Comparison of ENCODE assay signal across 1 cellular context in genomic region chr3:37993811-37994638, GRCh38.
TF ChIP-seq lines count a peak whose summit lies in the region.

No MANE protein-coding gene starts in this region.

TF ChIP-seq in GM12878, 131 proteins besides CTCF, POLR2A, EP300 and RAD21 (continued from another document and continues in another):
- TF ChIP-seq, protein P1, sequence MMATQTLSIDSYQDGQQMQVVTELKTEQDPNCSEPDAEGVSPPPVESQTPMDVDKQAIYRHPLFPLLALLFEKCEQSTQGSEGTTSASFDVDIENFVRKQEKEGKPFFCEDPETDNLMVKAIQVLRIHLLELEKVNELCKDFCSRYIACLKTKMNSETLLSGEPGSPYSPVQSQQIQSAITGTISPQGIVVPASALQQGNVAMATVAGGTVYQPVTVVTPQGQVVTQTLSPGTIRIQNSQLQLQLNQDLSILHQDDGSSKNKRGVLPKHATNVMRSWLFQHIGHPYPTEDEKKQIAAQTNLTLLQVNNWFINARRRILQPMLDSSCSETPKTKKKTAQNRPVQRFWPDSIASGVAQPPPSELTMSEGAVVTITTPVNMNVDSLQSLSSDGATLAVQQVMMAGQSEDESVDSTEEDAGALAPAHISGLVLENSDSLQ (IDR thresholded peaks at IDR 0.05), result no peak
- TF ChIP-seq EED (IDR thresholded peaks at IDR 0.05; ENCODE audit: low read depth), result 0 out of 2 replicates have a peak, but pooled peaks have one; percentile 50
- TF ChIP-seq STAT3 (IDR thresholded peaks at IDR 0.05; ENCODE audit: low read depth, low read length), result no peak
- peak; percentile 87 for TF ChIP-seq GATAD2B (conservative IDR thresholded peaks at IDR 0.05; ENCODE audit: low read depth)
- TF ChIP-seq EGR1 (IDR thresholded peaks at IDR 0.05; ENCODE audit: borderline replicate concordance in 1 of 2, low read depth in 2 of 2, low read length in 2 of 2), result peak; percentile 67 to 97
- TF ChIP-seq, protein P2, sequence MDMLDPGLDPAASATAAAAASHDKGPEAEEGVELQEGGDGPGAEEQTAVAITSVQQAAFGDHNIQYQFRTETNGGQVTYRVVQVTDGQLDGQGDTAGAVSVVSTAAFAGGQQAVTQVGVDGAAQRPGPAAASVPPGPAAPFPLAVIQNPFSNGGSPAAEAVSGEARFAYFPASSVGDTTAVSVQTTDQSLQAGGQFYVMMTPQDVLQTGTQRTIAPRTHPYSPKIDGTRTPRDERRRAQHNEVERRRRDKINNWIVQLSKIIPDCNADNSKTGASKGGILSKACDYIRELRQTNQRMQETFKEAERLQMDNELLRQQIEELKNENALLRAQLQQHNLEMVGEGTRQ (IDR thresholded peaks at IDR 0.05; ENCODE audit: borderline replicate concordance, low read depth, low read length), result no peak; the same call in 1 of the 2 replicates
- 0 out of 4 replicates have a peak, but pooled peaks of 1 of the 2 experiments have one; percentile 19 for TF ChIP-seq SRF (IDR thresholded peaks at IDR 0.05; ENCODE audit: low read depth in 2 of 2, low read length in 2 of 2)
- no peak for TF ChIP-seq NRF1 (conservative IDR thresholded peaks at IDR 0.05; ENCODE audit: low read depth, low read length)
- TF ChIP-seq RELB (IDR thresholded peaks at IDR 0.05; ENCODE audit: low read depth), result peak; percentile 77
- no peak for TF ChIP-seq SUPT20H (IDR thresholded peaks at IDR 0.05; ENCODE audit: borderline replicate concordance, control insufficient read depth, low read depth, low read length)
- TF ChIP-seq RAD51 (IDR thresholded peaks at IDR 0.05), result peak; percentile 33; the same call in 1 of the 2 replicates
- no peak for TF ChIP-seq CBX5 (IDR thresholded peaks at IDR 0.05; ENCODE audit: low read depth)
- peak; percentile 63 for TF ChIP-seq USF1 (IDR thresholded peaks at IDR 0.05; ENCODE audit: borderline replicate concordance, extremely low read length, insufficient read depth, low read depth, low read length)
- no peak for TF ChIP-seq SP1 (IDR thresholded peaks at IDR 0.05; ENCODE audit: low read depth, low read length)
- peak; percentile 51; the same call in 1 of the 3 replicates for TF ChIP-seq POU2F2 (IDR thresholded peaks at IDR 0.05; ENCODE audit: borderline replicate concordance, low read depth, low read length)
- peak; percentile 81 for TF ChIP-seq TAF1 (IDR thresholded peaks at IDR 0.05; ENCODE audit: borderline replicate concordance, low read depth, low read length)
- no peak for TF ChIP-seq ZZZ3 (IDR thresholded peaks at IDR 0.05; ENCODE audit: control insufficient read depth, insufficient read length, low read depth)
- no peak for TF ChIP-seq IRF3 (IDR thresholded peaks at IDR 0.05)
- TF ChIP-seq, protein P3, sequence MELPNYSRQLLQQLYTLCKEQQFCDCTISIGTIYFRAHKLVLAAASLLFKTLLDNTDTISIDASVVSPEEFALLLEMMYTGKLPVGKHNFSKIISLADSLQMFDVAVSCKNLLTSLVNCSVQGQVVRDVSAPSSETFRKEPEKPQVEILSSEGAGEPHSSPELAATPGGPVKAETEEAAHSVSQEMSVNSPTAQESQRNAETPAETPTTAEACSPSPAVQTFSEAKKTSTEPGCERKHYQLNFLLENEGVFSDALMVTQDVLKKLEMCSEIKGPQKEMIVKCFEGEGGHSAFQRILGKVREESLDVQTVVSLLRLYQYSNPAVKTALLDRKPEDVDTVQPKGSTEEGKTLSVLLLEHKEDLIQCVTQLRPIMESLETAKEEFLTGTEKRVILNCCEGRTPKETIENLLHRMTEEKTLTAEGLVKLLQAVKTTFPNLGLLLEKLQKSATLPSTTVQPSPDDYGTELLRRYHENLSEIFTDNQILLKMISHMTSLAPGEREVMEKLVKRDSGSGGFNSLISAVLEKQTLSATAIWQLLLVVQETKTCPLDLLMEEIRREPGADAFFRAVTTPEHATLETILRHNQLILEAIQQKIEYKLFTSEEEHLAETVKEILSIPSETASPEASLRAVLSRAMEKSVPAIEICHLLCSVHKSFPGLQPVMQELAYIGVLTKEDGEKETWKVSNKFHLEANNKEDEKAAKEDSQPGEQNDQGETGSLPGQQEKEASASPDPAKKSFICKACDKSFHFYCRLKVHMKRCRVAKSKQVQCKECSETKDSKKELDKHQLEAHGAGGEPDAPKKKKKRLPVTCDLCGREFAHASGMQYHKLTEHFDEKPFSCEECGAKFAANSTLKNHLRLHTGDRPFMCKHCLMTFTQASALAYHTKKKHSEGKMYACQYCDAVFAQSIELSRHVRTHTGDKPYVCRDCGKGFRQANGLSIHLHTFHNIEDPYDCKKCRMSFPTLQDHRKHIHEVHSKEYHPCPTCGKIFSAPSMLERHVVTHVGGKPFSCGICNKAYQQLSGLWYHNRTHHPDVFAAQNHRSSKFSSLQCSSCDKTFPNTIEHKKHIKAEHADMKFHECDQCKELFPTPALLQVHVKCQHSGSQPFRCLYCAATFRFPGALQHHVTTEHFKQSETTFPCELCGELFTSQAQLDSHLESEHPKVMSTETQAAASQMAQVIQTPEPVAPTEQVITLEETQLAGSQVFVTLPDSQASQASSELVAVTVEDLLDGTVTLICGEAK (IDR thresholded peaks at IDR 0.05; ENCODE audit: borderline replicate concordance), result peak; percentile 83
- peak; percentile 40; the same call in 1 of the 2 replicates for TF ChIP-seq CREB1 (IDR thresholded peaks at IDR 0.05; ENCODE audit: low read depth)
- TF ChIP-seq NR2C1 (IDR thresholded peaks at IDR 0.05), result no peak
- no peak for TF ChIP-seq ASH2L (IDR thresholded peaks at IDR 0.05; ENCODE audit: borderline replicate concordance, low read depth)
- no peak for TF ChIP-seq PAX8 (IDR thresholded peaks at IDR 0.05)
- no peak for TF ChIP-seq HSF1 (IDR thresholded peaks at IDR 0.05; ENCODE audit: low read depth, low read length)
- TF ChIP-seq, protein P4, sequence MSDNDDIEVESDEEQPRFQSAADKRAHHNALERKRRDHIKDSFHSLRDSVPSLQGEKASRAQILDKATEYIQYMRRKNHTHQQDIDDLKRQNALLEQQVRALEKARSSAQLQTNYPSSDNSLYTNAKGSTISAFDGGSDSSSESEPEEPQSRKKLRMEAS (IDR thresholded peaks at IDR 0.05; ENCODE audit: low read depth, low read length), result peak; percentile 85
- TF ChIP-seq ZNF217 (IDR thresholded peaks at IDR 0.05), result no peak
- TF ChIP-seq, protein P5, sequence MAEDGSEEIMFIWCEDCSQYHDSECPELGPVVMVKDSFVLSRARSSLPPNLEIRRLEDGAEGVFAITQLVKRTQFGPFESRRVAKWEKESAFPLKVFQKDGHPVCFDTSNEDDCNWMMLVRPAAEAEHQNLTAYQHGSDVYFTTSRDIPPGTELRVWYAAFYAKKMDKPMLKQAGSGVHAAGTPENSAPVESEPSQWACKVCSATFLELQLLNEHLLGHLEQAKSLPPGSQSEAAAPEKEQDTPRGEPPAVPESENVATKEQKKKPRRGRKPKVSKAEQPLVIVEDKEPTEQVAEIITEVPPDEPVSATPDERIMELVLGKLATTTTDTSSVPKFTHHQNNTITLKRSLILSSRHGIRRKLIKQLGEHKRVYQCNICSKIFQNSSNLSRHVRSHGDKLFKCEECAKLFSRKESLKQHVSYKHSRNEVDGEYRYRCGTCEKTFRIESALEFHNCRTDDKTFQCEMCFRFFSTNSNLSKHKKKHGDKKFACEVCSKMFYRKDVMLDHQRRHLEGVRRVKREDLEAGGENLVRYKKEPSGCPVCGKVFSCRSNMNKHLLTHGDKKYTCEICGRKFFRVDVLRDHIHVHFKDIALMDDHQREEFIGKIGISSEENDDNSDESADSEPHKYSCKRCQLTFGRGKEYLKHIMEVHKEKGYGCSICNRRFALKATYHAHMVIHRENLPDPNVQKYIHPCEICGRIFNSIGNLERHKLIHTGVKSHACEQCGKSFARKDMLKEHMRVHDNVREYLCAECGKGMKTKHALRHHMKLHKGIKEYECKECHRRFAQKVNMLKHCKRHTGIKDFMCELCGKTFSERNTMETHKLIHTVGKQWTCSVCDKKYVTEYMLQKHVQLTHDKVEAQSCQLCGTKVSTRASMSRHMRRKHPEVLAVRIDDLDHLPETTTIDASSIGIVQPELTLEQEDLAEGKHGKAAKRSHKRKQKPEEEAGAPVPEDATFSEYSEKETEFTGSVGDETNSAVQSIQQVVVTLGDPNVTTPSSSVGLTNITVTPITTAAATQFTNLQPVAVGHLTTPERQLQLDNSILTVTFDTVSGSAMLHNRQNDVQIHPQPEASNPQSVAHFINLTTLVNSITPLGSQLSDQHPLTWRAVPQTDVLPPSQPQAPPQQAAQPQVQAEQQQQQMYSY (CRISPR knock-in tag; IDR thresholded peaks at IDR 0.05), result no peak
- peak; percentile 45; the same call in 1 of the 2 replicates for TF ChIP-seq YY1 (IDR thresholded peaks at IDR 0.05; ENCODE audit: low read depth, low read length)
- 0 out of 2 replicates have a peak, but pooled peaks have one; percentile 54 for TF ChIP-seq BACH1 (IDR thresholded peaks at IDR 0.05; ENCODE audit: borderline replicate concordance)
- peak; percentile 84 for TF ChIP-seq PML (IDR thresholded peaks at IDR 0.05; ENCODE audit: low read length)
- TF ChIP-seq SMAD5 (IDR thresholded peaks at IDR 0.05; ENCODE audit: low read depth), result peak; percentile 51; the same call in 1 of the 2 replicates
- 0 out of 2 replicates have a peak, but pooled peaks have one; percentile 44 for TF ChIP-seq SIN3A (IDR thresholded peaks at IDR 0.05; ENCODE audit: low read depth, low read length)
- no peak for TF ChIP-seq ZNF274 (IDR thresholded peaks at IDR 0.05; ENCODE audit: insufficient read depth, insufficient read length)
- 0 out of 2 replicates have a peak, but pooled peaks have one; percentile 36 for TF ChIP-seq RCOR1 (conservative IDR thresholded peaks at IDR 0.05; ENCODE audit: low read depth, low read length)
- TF ChIP-seq, protein P6, sequence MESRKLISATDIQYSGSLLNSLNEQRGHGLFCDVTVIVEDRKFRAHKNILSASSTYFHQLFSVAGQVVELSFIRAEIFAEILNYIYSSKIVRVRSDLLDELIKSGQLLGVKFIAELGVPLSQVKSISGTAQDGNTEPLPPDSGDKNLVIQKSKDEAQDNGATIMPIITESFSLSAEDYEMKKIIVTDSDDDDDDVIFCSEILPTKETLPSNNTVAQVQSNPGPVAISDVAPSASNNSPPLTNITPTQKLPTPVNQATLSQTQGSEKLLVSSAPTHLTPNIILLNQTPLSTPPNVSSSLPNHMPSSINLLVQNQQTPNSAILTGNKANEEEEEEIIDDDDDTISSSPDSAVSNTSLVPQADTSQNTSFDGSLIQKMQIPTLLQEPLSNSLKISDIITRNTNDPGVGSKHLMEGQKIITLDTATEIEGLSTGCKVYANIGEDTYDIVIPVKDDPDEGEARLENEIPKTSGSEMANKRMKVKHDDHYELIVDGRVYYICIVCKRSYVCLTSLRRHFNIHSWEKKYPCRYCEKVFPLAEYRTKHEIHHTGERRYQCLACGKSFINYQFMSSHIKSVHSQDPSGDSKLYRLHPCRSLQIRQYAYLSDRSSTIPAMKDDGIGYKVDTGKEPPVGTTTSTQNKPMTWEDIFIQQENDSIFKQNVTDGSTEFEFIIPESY (IDR thresholded peaks at IDR 0.05), result no peak
- TF ChIP-seq, protein P7, sequence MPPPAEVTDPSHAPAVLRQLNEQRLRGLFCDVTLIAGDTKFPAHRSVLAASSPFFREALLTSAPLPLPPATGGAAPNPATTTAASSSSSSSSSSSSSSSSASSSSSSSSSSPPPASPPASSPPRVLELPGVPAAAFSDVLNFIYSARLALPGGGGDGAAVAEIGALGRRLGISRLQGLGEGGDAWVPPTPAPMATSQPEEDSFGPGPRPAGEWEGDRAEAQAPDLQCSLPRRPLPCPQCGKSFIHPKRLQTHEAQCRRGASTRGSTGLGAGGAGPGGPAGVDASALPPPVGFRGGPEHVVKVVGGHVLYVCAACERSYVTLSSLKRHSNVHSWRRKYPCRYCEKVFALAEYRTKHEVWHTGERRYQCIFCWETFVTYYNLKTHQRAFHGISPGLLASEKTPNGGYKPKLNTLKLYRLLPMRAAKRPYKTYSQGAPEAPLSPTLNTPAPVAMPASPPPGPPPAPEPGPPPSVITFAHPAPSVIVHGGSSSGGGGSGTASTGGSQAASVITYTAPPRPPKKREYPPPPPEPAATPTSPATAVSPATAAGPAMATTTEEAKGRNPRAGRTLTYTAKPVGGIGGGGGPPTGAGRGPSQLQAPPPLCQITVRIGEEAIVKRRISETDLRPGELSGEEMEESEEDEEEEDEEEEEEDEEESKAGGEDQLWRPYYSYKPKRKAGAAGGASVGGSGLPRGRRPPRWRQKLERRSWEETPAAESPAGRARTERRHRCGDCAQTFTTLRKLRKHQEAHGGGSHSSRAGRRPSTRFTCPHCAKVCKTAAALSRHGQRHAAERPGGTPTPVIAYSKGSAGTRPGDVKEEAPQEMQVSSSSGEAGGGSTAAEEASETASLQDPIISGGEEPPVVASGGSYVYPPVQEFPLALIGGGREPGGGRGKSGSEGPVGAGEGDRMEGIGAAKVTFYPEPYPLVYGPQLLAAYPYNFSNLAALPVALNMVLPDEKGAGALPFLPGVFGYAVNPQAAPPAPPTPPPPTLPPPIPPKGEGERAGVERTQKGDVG (CRISPR knock-in tag; IDR thresholded peaks at IDR 0.05), result no peak
- TF ChIP-seq MEF2B (IDR thresholded peaks at IDR 0.05; ENCODE audit: partially characterized antibody, poor library complexity, severe bottlenecking), result no peak
